In genomic region chr18:31591113-31591512, GRCh38 we compare ENCODE assay signal across 1 cellular context.
TF ChIP-seq lines count a peak whose summit lies in the region.

No MANE protein-coding gene starts in this region.

TF ChIP-seq in H1, 55 proteins besides CTCF, POLR2A, EP300 and RAD21 (continued from another document):
- TF ChIP-seq, protein P1, sequence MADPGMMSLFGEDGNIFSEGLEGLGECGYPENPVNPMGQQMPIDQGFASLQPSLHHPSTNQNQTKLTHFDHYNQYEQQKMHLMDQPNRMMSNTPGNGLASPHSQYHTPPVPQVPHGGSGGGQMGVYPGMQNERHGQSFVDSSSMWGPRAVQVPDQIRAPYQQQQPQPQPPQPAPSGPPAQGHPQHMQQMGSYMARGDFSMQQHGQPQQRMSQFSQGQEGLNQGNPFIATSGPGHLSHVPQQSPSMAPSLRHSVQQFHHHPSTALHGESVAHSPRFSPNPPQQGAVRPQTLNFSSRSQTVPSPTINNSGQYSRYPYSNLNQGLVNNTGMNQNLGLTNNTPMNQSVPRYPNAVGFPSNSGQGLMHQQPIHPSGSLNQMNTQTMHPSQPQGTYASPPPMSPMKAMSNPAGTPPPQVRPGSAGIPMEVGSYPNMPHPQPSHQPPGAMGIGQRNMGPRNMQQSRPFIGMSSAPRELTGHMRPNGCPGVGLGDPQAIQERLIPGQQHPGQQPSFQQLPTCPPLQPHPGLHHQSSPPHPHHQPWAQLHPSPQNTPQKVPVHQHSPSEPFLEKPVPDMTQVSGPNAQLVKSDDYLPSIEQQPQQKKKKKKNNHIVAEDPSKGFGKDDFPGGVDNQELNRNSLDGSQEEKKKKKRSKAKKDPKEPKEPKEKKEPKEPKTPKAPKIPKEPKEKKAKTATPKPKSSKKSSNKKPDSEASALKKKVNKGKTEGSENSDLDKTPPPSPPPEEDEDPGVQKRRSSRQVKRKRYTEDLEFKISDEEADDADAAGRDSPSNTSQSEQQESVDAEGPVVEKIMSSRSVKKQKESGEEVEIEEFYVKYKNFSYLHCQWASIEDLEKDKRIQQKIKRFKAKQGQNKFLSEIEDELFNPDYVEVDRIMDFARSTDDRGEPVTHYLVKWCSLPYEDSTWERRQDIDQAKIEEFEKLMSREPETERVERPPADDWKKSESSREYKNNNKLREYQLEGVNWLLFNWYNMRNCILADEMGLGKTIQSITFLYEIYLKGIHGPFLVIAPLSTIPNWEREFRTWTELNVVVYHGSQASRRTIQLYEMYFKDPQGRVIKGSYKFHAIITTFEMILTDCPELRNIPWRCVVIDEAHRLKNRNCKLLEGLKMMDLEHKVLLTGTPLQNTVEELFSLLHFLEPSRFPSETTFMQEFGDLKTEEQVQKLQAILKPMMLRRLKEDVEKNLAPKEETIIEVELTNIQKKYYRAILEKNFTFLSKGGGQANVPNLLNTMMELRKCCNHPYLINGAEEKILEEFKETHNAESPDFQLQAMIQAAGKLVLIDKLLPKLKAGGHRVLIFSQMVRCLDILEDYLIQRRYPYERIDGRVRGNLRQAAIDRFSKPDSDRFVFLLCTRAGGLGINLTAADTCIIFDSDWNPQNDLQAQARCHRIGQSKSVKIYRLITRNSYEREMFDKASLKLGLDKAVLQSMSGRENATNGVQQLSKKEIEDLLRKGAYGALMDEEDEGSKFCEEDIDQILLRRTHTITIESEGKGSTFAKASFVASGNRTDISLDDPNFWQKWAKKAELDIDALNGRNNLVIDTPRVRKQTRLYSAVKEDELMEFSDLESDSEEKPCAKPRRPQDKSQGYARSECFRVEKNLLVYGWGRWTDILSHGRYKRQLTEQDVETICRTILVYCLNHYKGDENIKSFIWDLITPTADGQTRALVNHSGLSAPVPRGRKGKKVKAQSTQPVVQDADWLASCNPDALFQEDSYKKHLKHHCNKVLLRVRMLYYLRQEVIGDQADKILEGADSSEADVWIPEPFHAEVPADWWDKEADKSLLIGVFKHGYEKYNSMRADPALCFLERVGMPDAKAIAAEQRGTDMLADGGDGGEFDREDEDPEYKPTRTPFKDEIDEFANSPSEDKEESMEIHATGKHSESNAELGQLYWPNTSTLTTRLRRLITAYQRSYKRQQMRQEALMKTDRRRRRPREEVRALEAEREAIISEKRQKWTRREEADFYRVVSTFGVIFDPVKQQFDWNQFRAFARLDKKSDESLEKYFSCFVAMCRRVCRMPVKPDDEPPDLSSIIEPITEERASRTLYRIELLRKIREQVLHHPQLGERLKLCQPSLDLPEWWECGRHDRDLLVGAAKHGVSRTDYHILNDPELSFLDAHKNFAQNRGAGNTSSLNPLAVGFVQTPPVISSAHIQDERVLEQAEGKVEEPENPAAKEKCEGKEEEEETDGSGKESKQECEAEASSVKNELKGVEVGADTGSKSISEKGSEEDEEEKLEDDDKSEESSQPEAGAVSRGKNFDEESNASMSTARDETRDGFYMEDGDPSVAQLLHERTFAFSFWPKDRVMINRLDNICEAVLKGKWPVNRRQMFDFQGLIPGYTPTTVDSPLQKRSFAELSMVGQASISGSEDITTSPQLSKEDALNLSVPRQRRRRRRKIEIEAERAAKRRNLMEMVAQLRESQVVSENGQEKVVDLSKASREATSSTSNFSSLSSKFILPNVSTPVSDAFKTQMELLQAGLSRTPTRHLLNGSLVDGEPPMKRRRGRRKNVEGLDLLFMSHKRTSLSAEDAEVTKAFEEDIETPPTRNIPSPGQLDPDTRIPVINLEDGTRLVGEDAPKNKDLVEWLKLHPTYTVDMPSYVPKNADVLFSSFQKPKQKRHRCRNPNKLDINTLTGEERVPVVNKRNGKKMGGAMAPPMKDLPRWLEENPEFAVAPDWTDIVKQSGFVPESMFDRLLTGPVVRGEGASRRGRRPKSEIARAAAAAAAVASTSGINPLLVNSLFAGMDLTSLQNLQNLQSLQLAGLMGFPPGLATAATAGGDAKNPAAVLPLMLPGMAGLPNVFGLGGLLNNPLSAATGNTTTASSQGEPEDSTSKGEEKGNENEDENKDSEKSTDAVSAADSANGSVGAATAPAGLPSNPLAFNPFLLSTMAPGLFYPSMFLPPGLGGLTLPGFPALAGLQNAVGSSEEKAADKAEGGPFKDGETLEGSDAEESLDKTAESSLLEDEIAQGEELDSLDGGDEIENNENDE (IDR thresholded peaks at IDR 0.05; ENCODE audit: insufficient replicate concordance, low read length) = no peak
